In genomic region chr11:67356551-67356866, GRCh38 we compare ENCODE assay signal across 10 cellular contexts. TPM values are rescaled to one million over a fixed set of nuclear protein-coding genes. Genes with fewer than 3 reads are reported as not detected.
A peak's percentile ranks its signal among the peaks of the same experiment; 100 is the strongest.
DNase-seq lines count a peak whose midpoint lies in the region; ATAC-seq, FAIRE-seq and TF ChIP-seq lines count a peak whose summit lies in the region.
"Had no signal": no experiment of that assay in that cellular context is flagged by ENCODE, and none has a peak within 500 bp of the region (broad histone marks: within the 10 kb centered on the region; RNA-seq: fewer than 3 reads in every experiment).

No MANE protein-coding gene starts in this region.

- H3K9ac ChIP-seq in OCI-LY3 (ENCODE audit: low read length) (peak overlapping the region; percentile 98), H1 (replicated peaks in 1 of 4; ENCODE audit: extremely low read depth in 1 of 4, low read depth in 3 of 4, low read length in 3 of 4) (no peak overlapping the region), rectal smooth muscle tissue (ENCODE audit: low read length) (peak overlapping the region; percentile 8)

- H3K9me3 Mint-ChIP-seq in CD8-positive, alpha-beta memory T cell = no peaks in the 10 kb centered on the region

- no peak for TF ChIP-seq RAD21 in H1 (IDR thresholded peaks at IDR 0.05 in 1 of 2, conservative IDR thresholded peaks at IDR 0.05 in 1 of 2; ENCODE audit: low read depth in 2 of 2, low read length in 2 of 2)

- H3K23ac ChIP-seq in H1 (ENCODE audit: insufficient read length) = no peak overlapping the region

- no peak overlapping the region for H3K4me3 ChIP-seq in CD8-positive, alpha-beta memory T cell (ENCODE audit: low read length)
- H3K4me3 ChIP-seq in OCI-LY3 (ENCODE audit: low read length) (peak overlapping the region; percentile 68), H1 (ENCODE audit: extremely low read depth in 1 of 4, insufficient read depth in 2 of 4, low read depth in 3 of 4, low read length in 4 of 4) (no peak overlapping the region), rectal smooth muscle tissue (ENCODE audit: low read length) (peak overlapping the region; percentile 25)
- H3K4me3 ChIP-seq: SK-N-MC had no signal

- H2BK120ac ChIP-seq in H1 (replicated peaks; ENCODE audit: low read depth, low read length) = no peak overlapping the region

- WGBS in H1 (ENCODE audit: extremely low coverage in 1 of 2, insufficient coverage in 1 of 2, insufficient read length in 1 of 2, insufficient replicate concordance in 2 of 2, low coverage in 1 of 2, low lambda C conversion rate in 2 of 2, missing lambda C conversion rate in 1 of 2), 2 experiments = 29% methylated on average over 3 of the region's 4 CpGs; no CpG with 5 or more reads in 1 of the 2 experiments

- H2BK20ac ChIP-seq in H1 (ENCODE audit: low read length) = 0 out of 2 replicates have a peak overlapping the region, but pooled peaks have one; percentile 48

- CTCF ChIA-PET in CD8-positive, alpha-beta memory T cell (lab: Charles Lee) = interaction anchor here (0.8 to 19.6 kb wide), 12 partner anchors 8 to 120 kb away, joined by 3 to 860 read pairs (median 3); partner anchors contain the start of genes CLCF1, PPP1CA, PTPRCAP and RAD9A
- CTCF ChIA-PET in H1 (lab: Charles Lee; ENCODE audit: partially characterized antibody) = interaction anchor here (0.7 to 20.0 kb wide), 13 partner anchors 11 to 446 kb away, joined by 3 to 1305 read pairs (median 4); partner anchors contain the start of genes CLCF1, PPP1CA, RAD9A and TBC1D10C

- no peaks in the 10 kb centered on the region for H3K27me3 ChIP-seq in CD8-positive, alpha-beta memory T cell (ENCODE audit: insufficient read depth, low read length, poor library complexity, severe bottlenecking)
- H3K27me3 ChIP-seq in OCI-LY3 (ENCODE audit: low read depth, low read length) (no peaks in the 10 kb centered on the region), H1 (replicated peaks in 1 of 4; ENCODE audit: control insufficient read depth in 3 of 4, extremely low read depth in 1 of 4, insufficient read depth in 3 of 4, low read length in 3 of 4) (no peaks in the 10 kb centered on the region; a peak in 1 of 7 replicates), rectal smooth muscle tissue (ENCODE audit: control insufficient read depth, insufficient read depth, low read length) (no peaks in the 10 kb centered on the region)

- no peak overlapping the region for H3K27ac ChIP-seq in CD8-positive, alpha-beta memory T cell (ENCODE audit: low read depth, low read length)
- H3K27ac ChIP-seq in OCI-LY3 (ENCODE audit: low read length) = peak overlapping the region; percentile 95
- H3K27ac ChIP-seq in H1 (ENCODE audit: low read depth, low read length) = no peak overlapping the region
- peak overlapping the region; percentile 15 for H3K27ac ChIP-seq in rectal smooth muscle tissue (ENCODE audit: low read depth, low read length)
- H3K27ac ChIP-seq: SK-N-MC had no signal

- peak overlapping the region in 1 of 7 donors; percentile 15 for H3K4me3 Mint-ChIP-seq in CD8-positive, alpha-beta memory T cell

- no peak overlapping the region for H3K14ac ChIP-seq in H1 (ENCODE audit: insufficient read length)

- H4K20me1 ChIP-seq in OCI-LY3 (ENCODE audit: insufficient read depth, low read length) = no peaks in the 10 kb centered on the region
- H4K20me1 ChIP-seq in H1 (replicated peaks in 1 of 2; ENCODE audit: control insufficient read depth in 1 of 2, insufficient read depth in 2 of 2, low read length in 2 of 2) = peaks cover 0 to under 1% of the 10 kb centered on the region in 2 experiments

- peaks cover 41% of the 10 kb centered on the region for H3K4me1 ChIP-seq in CD8-positive, alpha-beta memory T cell (ENCODE audit: insufficient read depth, low read length)
- peaks cover 50% of the 10 kb centered on the region for H3K4me1 ChIP-seq in OCI-LY3 (ENCODE audit: low read length)
- H3K4me1 ChIP-seq in H1 (replicated peaks in 1 of 4; ENCODE audit: control insufficient read depth in 3 of 4, insufficient read depth in 4 of 4, low read length in 3 of 4) = peaks cover 0 to 18% (median 15%) of the 10 kb centered on the region in 4 experiments; a peak in 6 of 7 replicates
- peaks cover 35% of the 10 kb centered on the region for H3K4me1 ChIP-seq in rectal smooth muscle tissue (ENCODE audit: control insufficient read depth, insufficient read depth, low read length)

- DNase-seq in CD8-positive, alpha-beta memory T cell = no peak
- DNase-seq in H1 (ENCODE audit: low read depth in 1 of 2, low spot score in 2 of 2) (no peak), HK-2 (ENCODE audit: unreplicated experiment) (no peak), GM12891 (ENCODE audit: insufficient read length, low spot score) (no peak), SHP77 treated with DMSO at 0.1 percent for 48 hours (lab: John Stamatoyannopoulos, UW) (no peak)

- peak overlapping the region; percentile 75; the same call in 1 of the 2 replicates for H2BK12ac ChIP-seq in H1 (ENCODE audit: low read depth, low read length)

- H3K36me3 ChIP-seq in CD8-positive, alpha-beta memory T cell (ENCODE audit: insufficient read depth, low read length) = no peaks in the 10 kb centered on the region
- H3K36me3 ChIP-seq in OCI-LY3 (replicated peaks; ENCODE audit: low read depth, low read length) (peaks cover 7% of the 10 kb centered on the region), H1 (ENCODE audit: control insufficient read depth in 2 of 4, insufficient read depth in 4 of 4, low read length in 3 of 4) (no peaks in the 10 kb centered on the region), rectal smooth muscle tissue (ENCODE audit: control insufficient read depth, insufficient read depth, low read length) (peaks cover 2% of the 10 kb centered on the region)

- H3K79me2 ChIP-seq in OCI-LY3 (ENCODE audit: low read length) (peaks cover 28% of the 10 kb centered on the region), H1 (ENCODE audit: control insufficient read depth in 1 of 2, insufficient read depth in 2 of 2, low read length in 2 of 2) (no peaks in the 10 kb centered on the region)

- no peaks in the 10 kb centered on the region for H3K9me3 ChIP-seq in CD8-positive, alpha-beta memory T cell (ENCODE audit: low read length)
- no peaks in the 10 kb centered on the region for H3K9me3 ChIP-seq in OCI-LY3 (ENCODE audit: insufficient read depth, low read length)
- H3K9me3 ChIP-seq in H1 (ENCODE audit: insufficient read depth in 2 of 2, low read depth in 1 of 2, low read length in 1 of 2) = no peaks in the 10 kb centered on the region

- TF ChIP-seq CTCF in OCI-LY3 (IDR thresholded peaks at IDR 0.05; ENCODE audit: low read depth, low read length) (no peak), H1 (IDR thresholded peaks at IDR 0.05; ENCODE audit: control extremely low read depth in 1 of 3, insufficient read depth in 1 of 3, low read depth in 1 of 3, low read length in 3 of 3) (no peak)

- H2AFZ ChIP-seq in OCI-LY3 (ENCODE audit: low read depth, low read length) (no peak overlapping the region), H1 (ENCODE audit: low read length) (no peak overlapping the region)

- no peak for TF ChIP-seq EP300 in H1 (IDR thresholded peaks at IDR 0.05; ENCODE audit: borderline replicate concordance in 1 of 2, low read depth in 2 of 2, low read length in 2 of 2)

- H3K4ac ChIP-seq in H1 (replicated peaks; ENCODE audit: insufficient read length, low read depth, low read length) = no peak overlapping the region

- TF ChIP-seq POLR2A in H1 (IDR thresholded peaks at IDR 0.05; ENCODE audit: control extremely low read depth in 1 of 2, low read depth in 2 of 2, low read length in 2 of 2) = no peak
- no peak for TF ChIP-seq POLR2A in GM12891 (IDR thresholded peaks at IDR 0.05; ENCODE audit: low read depth, low read length)

- H3K27ac Mint-ChIP-seq in CD8-positive, alpha-beta memory T cell = peak overlapping the region; percentile 48 to 85 (median 75)

- no peak overlapping the region for H2AK5ac ChIP-seq in H1 (ENCODE audit: low read depth, low read length)

- H2BK15ac ChIP-seq in H1 (ENCODE audit: low read length) = no peak overlapping the region

- peaks cover 0 to 8% (median 0%) of the 10 kb centered on the region in 3 donors for H3K36me3 Mint-ChIP-seq in CD8-positive, alpha-beta memory T cell

- ATAC-seq in GM19023 (IDR thresholded peaks at IDR 0.05; ENCODE audit: unreplicated experiment) = no peak

- FAIRE-seq in H1 (lab: Jason Lieb, UNC) = no peak
- no peak for FAIRE-seq in GM12891 (lab: Jason Lieb, UNC)
- FAIRE-seq: H54 had no signal

- H4K5ac ChIP-seq in H1 (ENCODE audit: insufficient read length, low read depth, low read length) = no peak overlapping the region

- 0 out of 2 replicates have a peak overlapping the region, but pooled peaks have one; percentile 52 for H4K8ac ChIP-seq in H1 (ENCODE audit: extremely low read depth, insufficient read depth, low read length)

- POLR2A ChIA-PET in CD8-positive, alpha-beta memory T cell (lab: Charles Lee) = interaction anchor here (1.7 to 1.8 kb wide), 2 partner anchors 17 to 26 kb away, joined by 4 to 11 read pairs; partner anchors contain the start of gene CLCF1
- POLR2A ChIA-PET in H1 (lab: Charles Lee; ENCODE audit: partially characterized antibody) = interaction anchor here (0.9 to 1.7 kb wide), 6 partner anchors 10 to 282 kb away, joined by 3 to 6 read pairs (median 4); partner anchors contain the start of gene RAD9A

- H3K18ac ChIP-seq in H1 (ENCODE audit: extremely low read depth, low read length) = no peak overlapping the region; the same call in 1 of the 2 replicates

- peaks cover 8% of the 10 kb centered on the region; the same call in 1 of the 2 replicates for H3K23me2 ChIP-seq in H1 (ENCODE audit: low read depth, low read length)

- no peak overlapping the region for H3K56ac ChIP-seq in H1 (replicated peaks; ENCODE audit: insufficient read length, low read depth, low read length)

- H3K27me3 Mint-ChIP-seq in CD8-positive, alpha-beta memory T cell = no peaks in the 10 kb centered on the region

- peaks cover 25 to 47% (median 32%) of the 10 kb centered on the region in 3 donors for H3K4me1 Mint-ChIP-seq in CD8-positive, alpha-beta memory T cell

- H3K79me1 ChIP-seq in H1 (ENCODE audit: low read depth, low read length) = peaks cover 2% of the 10 kb centered on the region; the same call in 1 of the 2 replicates

- H3K4me2 ChIP-seq in OCI-LY3 (ENCODE audit: low read length) (peak overlapping the region; percentile 97), H1 (ENCODE audit: insufficient read depth in 1 of 2, low read depth in 2 of 2, low read length in 2 of 2) (no peak overlapping the region)

- H4K91ac ChIP-seq in H1 (replicated peaks; ENCODE audit: insufficient read length, low read length) = peak overlapping the region; percentile 45

- H2BK5ac ChIP-seq in H1 (ENCODE audit: low read depth, low read length) = peak overlapping the region; percentile 52; the same call in 1 of the 2 replicates

RNA-seq across cellular contexts. Expression of gene POLD4, which starts 3.2 kb away (rescaled TPM):
- 10 to 100 TPM; 32.3 to 37.8 TPM for total RNA-seq in CD8-positive, alpha-beta memory T cell
- 91.2 TPM for polyA plus RNA-seq in CD8-positive, alpha-beta memory T cell
- total RNA-seq in H1 (2021; fragmentation: NEBNext Ultra II Directional; extraction: Animal tissue kit (Norgen Biotek cat#: 25700)) = 18.5 and 21.2 TPM in 2 replicates
- 46.7 and 72.0 TPM in 2 replicates for polyA plus RNA-seq in H1 (2011; rRNA removed)
- 40.6 TPM for polyA plus RNA-seq in H1 (2011; cell fraction: cytosol; rRNA removed)
- 35.3 TPM for polyA plus RNA-seq in H1 (2011; cell fraction: nucleus; rRNA removed)
- polyA plus RNA-seq in H1 (2012, experiment 1 of 2) = 18.8 to 31.5 TPM (median 27.6 TPM) in 4 replicates
- polyA plus RNA-seq in H1 (2012, experiment 2 of 2) = 33.8 TPM
- polyA plus RNA-seq in H1 (2013, experiment 1 of 2) = 25.0 TPM
- 25.1 TPM for polyA plus RNA-seq in H1 (2013, experiment 2 of 2)
- 6.8 and 7.2 TPM in 2 replicates for polyA minus RNA-seq in H1 (2011; rRNA and poly(A)+ RNA removed)
- polyA minus RNA-seq in H1 (2011; cell fraction: cytosol; rRNA and poly(A)+ RNA removed) = 12.2 TPM
- 11.0 TPM for polyA minus RNA-seq in H1 (2011; cell fraction: nucleus; rRNA and poly(A)+ RNA removed)
- polyA plus RNA-seq in GM12891 (2012; ENCODE audit: low read depth, missing spikeins) = 161 TPM

RNA-seq across cellular contexts. Expression of gene CLCF1, which starts 16.9 kb away (rescaled TPM):
- 1 to 10 TPM; 3.5 to 4.2 TPM for total RNA-seq in CD8-positive, alpha-beta memory T cell
- 4.6 TPM for polyA plus RNA-seq in CD8-positive, alpha-beta memory T cell
- 0.32 and 0.57 TPM in 2 replicates for total RNA-seq in H1 (2021; fragmentation: NEBNext Ultra II Directional; extraction: Animal tissue kit (Norgen Biotek cat#: 25700))
- 1.2 and 2.6 TPM in 2 replicates for polyA plus RNA-seq in H1 (2011; rRNA removed)
- 1.0 TPM for polyA plus RNA-seq in H1 (2011; cell fraction: cytosol; rRNA removed)
- polyA plus RNA-seq in H1 (2011; cell fraction: nucleus; rRNA removed) = 2.7 TPM
- polyA plus RNA-seq in H1 (2012, experiment 1 of 2) = 0.81 to 1.2 TPM (median 1.0 TPM) in 4 replicates
- 0.81 TPM for polyA plus RNA-seq in H1 (2012, experiment 2 of 2)
- 0.95 TPM for polyA plus RNA-seq in H1 (2013, experiment 1 of 2)
- polyA plus RNA-seq in H1 (2013, experiment 2 of 2) = 0.66 TPM
- 0.54 TPM in 2 replicates for polyA minus RNA-seq in H1 (2011; rRNA and poly(A)+ RNA removed)
- not detected for polyA minus RNA-seq in H1 (2011; cell fraction: cytosol; rRNA and poly(A)+ RNA removed)
- 0.40 TPM for polyA minus RNA-seq in H1 (2011; cell fraction: nucleus; rRNA and poly(A)+ RNA removed)
- 0.85 TPM for polyA plus RNA-seq in GM12891 (2012; ENCODE audit: low read depth, missing spikeins)

RNA-seq across cellular contexts. Expression of gene RAD9A, which starts 35.3 kb away (rescaled TPM):
- total RNA-seq in CD8-positive, alpha-beta memory T cell = 10 to 100 TPM; 36.8 to 38.8 TPM
- polyA plus RNA-seq in CD8-positive, alpha-beta memory T cell = 9.4 TPM
- 20.8 and 22.2 TPM in 2 replicates for total RNA-seq in H1 (2021; fragmentation: NEBNext Ultra II Directional; extraction: Animal tissue kit (Norgen Biotek cat#: 25700))
- 25.5 and 29.6 TPM in 2 replicates for polyA plus RNA-seq in H1 (2011; rRNA removed)
- 25.1 TPM for polyA plus RNA-seq in H1 (2011; cell fraction: cytosol; rRNA removed)
- 76.6 TPM for polyA plus RNA-seq in H1 (2011; cell fraction: nucleus; rRNA removed)
- polyA plus RNA-seq in H1 (2012, experiment 1 of 2) = 19.7 to 23.9 TPM (median 22.6 TPM) in 4 replicates
- 19.6 TPM for polyA plus RNA-seq in H1 (2012, experiment 2 of 2)
- polyA plus RNA-seq in H1 (2013, experiment 1 of 2) = 19.6 TPM
- 18.6 TPM for polyA plus RNA-seq in H1 (2013, experiment 2 of 2)
- 5.9 and 10.4 TPM in 2 replicates for polyA minus RNA-seq in H1 (2011; rRNA and poly(A)+ RNA removed)
- polyA minus RNA-seq in H1 (2011; cell fraction: cytosol; rRNA and poly(A)+ RNA removed) = 10.0 TPM
- 17.6 TPM for polyA minus RNA-seq in H1 (2011; cell fraction: nucleus; rRNA and poly(A)+ RNA removed)
- 17.9 TPM for polyA plus RNA-seq in GM12891 (2012; ENCODE audit: low read depth, missing spikeins)

RNA-seq across cellular contexts. Expression of gene PPP1CA, which starts 45.1 kb away (rescaled TPM):
- 100 to 1,000 TPM; 338 to 357 TPM for total RNA-seq in CD8-positive, alpha-beta memory T cell
- polyA plus RNA-seq in CD8-positive, alpha-beta memory T cell = 564 TPM
- 198 and 210 TPM in 2 replicates for total RNA-seq in H1 (2021; fragmentation: NEBNext Ultra II Directional; extraction: Animal tissue kit (Norgen Biotek cat#: 25700))
- 359 and 430 TPM in 2 replicates for polyA plus RNA-seq in H1 (2011; rRNA removed)
- polyA plus RNA-seq in H1 (2011; cell fraction: cytosol; rRNA removed) = 274 TPM
- 218 TPM for polyA plus RNA-seq in H1 (2011; cell fraction: nucleus; rRNA removed)
- polyA plus RNA-seq in H1 (2012, experiment 1 of 2) = 139 to 201 TPM (median 197 TPM) in 4 replicates
- polyA plus RNA-seq in H1 (2012, experiment 2 of 2) = 283 TPM
- polyA plus RNA-seq in H1 (2013, experiment 1 of 2) = 157 TPM
- 156 TPM for polyA plus RNA-seq in H1 (2013, experiment 2 of 2)
- 140 and 166 TPM in 2 replicates for polyA minus RNA-seq in H1 (2011; rRNA and poly(A)+ RNA removed)
- polyA minus RNA-seq in H1 (2011; cell fraction: cytosol; rRNA and poly(A)+ RNA removed) = 98.8 TPM
- 65.8 TPM for polyA minus RNA-seq in H1 (2011; cell fraction: nucleus; rRNA and poly(A)+ RNA removed)
- 202 TPM for polyA plus RNA-seq in GM12891 (2012; ENCODE audit: low read depth, missing spikeins)

RNA-seq across cellular contexts. Expression of gene TBC1D10C, which starts 47.4 kb away (rescaled TPM):
- total RNA-seq in CD8-positive, alpha-beta memory T cell = 100 to 1,000 TPM; 102 to 105 TPM
- polyA plus RNA-seq in CD8-positive, alpha-beta memory T cell = 331 TPM
- total RNA-seq in H1 (2021; fragmentation: NEBNext Ultra II Directional; extraction: Animal tissue kit (Norgen Biotek cat#: 25700)) = 0.69 TPM in 1 of 2 replicates, not detected in the other
- 0.27 and 0.35 TPM in 2 replicates for polyA plus RNA-seq in H1 (2011; rRNA removed)
- polyA plus RNA-seq in H1 (2011; cell fraction: cytosol; rRNA removed) = 0.16 TPM
- 1.6 TPM for polyA plus RNA-seq in H1 (2011; cell fraction: nucleus; rRNA removed)
- 0.11 to 1.00 TPM (median 0.55 TPM) in 4 replicates for polyA plus RNA-seq in H1 (2012, experiment 1 of 2)
- 0.31 TPM for polyA plus RNA-seq in H1 (2012, experiment 2 of 2)
- polyA plus RNA-seq in H1 (2013, experiment 1 of 2) = 0.41 TPM
- 0.46 TPM for polyA plus RNA-seq in H1 (2013, experiment 2 of 2)
- 0.22 and 0.41 TPM in 2 replicates for polyA minus RNA-seq in H1 (2011; rRNA and poly(A)+ RNA removed)
- polyA minus RNA-seq in H1 (2011; cell fraction: cytosol; rRNA and poly(A)+ RNA removed) = not detected
- polyA minus RNA-seq in H1 (2011; cell fraction: nucleus; rRNA and poly(A)+ RNA removed) = 0.40 TPM
- polyA plus RNA-seq in GM12891 (2012; ENCODE audit: low read depth, missing spikeins) = 37.0 TPM

Comparison
In these comparisons a context has a peak if more than half of its experiments do, and no peak if none do; other contexts are left out.
1. H3K27ac ChIP-seq: peak in OCI-LY3 (single experiment) and rectal smooth muscle tissue (single experiment); none in CD8-positive, alpha-beta memory T cell (single experiment) and H1 (single experiment).
2. H3K4me3 ChIP-seq: peak in OCI-LY3 (single experiment) and rectal smooth muscle tissue (single experiment); none in CD8-positive, alpha-beta memory T cell (single experiment) and H1 (0 of 4).
3. H3K9ac ChIP-seq: peak in OCI-LY3 (single experiment) and rectal smooth muscle tissue (single experiment); none in H1 (0 of 4).